ENCODE assay signal across 10 cellular contexts in genomic region chr17:73341350-73342056, GRCh38. TPM values are rescaled to one million over a fixed set of nuclear protein-coding genes. Genes with fewer than 3 reads are reported as not detected.
A peak's percentile ranks its signal among the peaks of the same experiment; 100 is the strongest.
DNase-seq lines count a peak whose midpoint lies in the region; ATAC-seq and TF ChIP-seq lines count a peak whose summit lies in the region.
"Had no signal": no experiment of that assay in that cellular context is flagged by ENCODE, and none has a peak within 500 bp of the region (broad histone marks: within the 10 kb centered on the region; RNA-seq: fewer than 3 reads in every experiment).

No MANE protein-coding gene starts in this region.

- H3K27me3 ChIP-seq in SJCRH30 (no peaks in the 10 kb centered on the region), sigmoid colon (no peaks in the 10 kb centered on the region)

- H3K36me3 ChIP-seq in SJCRH30 (no peaks in the 10 kb centered on the region), sigmoid colon (no peaks in the 10 kb centered on the region)

- ATAC-seq in left ventricle myocardium superior = peak; percentile 15
- no peak for ATAC-seq in HG02798 (IDR thresholded peaks at IDR 0.05; ENCODE audit: poor library complexity, unreplicated experiment)
- ATAC-seq in GM19455 (IDR thresholded peaks at IDR 0.05; ENCODE audit: unreplicated experiment) = no peak
- ATAC-seq: natural killer cell had no signal

- H3K9me3 ChIP-seq in SJCRH30 (replicated peaks) (no peaks in the 10 kb centered on the region), sigmoid colon (no peaks in the 10 kb centered on the region)

- peak overlapping the region; percentile 92 for H3K27ac ChIP-seq in SJCRH30
- H3K27ac ChIP-seq in sigmoid colon = peak overlapping the region; percentile 67 to 97 (median 96)

- DNase-seq in Daoy (ENCODE audit: low read depth) (peak; percentile 48), SJCRH30 (no peak), left ventricle myocardium superior (no peak), sigmoid colon (no peak), foreskin melanocyte (no peak), iPS-NIHi7 (ENCODE audit: extremely low spot score) (no peak)
- DNase-seq: CD4-positive, CD25-positive, alpha-beta regulatory T cell; natural killer cell had no signal

- no peak for TF ChIP-seq CTCF in sigmoid colon (IDR thresholded peaks at IDR 0.05)

- peaks cover 33% of the 10 kb centered on the region for H3K4me1 ChIP-seq in SJCRH30
- H3K4me1 ChIP-seq in sigmoid colon = peaks cover 0 to 75% (median 61%) of the 10 kb centered on the region in 4 donors

- no peak for TF ChIP-seq EP300 in sigmoid colon (IDR thresholded peaks at IDR 0.05)

- intact Hi-C loops in left ventricle myocardium superior (cut with micrococcal nuclease) (no loop called here), sigmoid colon (cut with DNase I) (loop anchor here (1.0 kb wide), 1 partner anchor 30 kb away; no protein-coding TSS in a partner anchor)

- WGBS in sigmoid colon, 2 donors = 47 to 71% methylated on average over 15 of the region's 15 CpGs

- no peak for TF ChIP-seq POLR2A in sigmoid colon (IDR thresholded peaks at IDR 0.05)

- H3K4me3 ChIP-seq in SJCRH30 (no peak overlapping the region), sigmoid colon (no peak overlapping the region)

RNA-seq across cellular contexts. Expression of gene CDC42EP4, which starts 29.7 kb away (rescaled TPM):
- 39.7 and 50.5 TPM in 2 replicates for total RNA-seq in Daoy (2014; rRNA removed; shearing (Covaris generic))
- 21.7 and 22.2 TPM in 2 replicates for total RNA-seq in SJCRH30 (2014; rRNA removed; shearing (Covaris generic))
- 51.4 TPM for total RNA-seq in left ventricle myocardium superior
- 10 to 100 TPM; 68.1 to 87.6 (median 76.0) TPM for total RNA-seq in sigmoid colon
- 10 to 100 TPM; 44.0 to 57.3 (median 46.2) TPM for polyA plus RNA-seq in sigmoid colon
